In the genomic region with DNA sequence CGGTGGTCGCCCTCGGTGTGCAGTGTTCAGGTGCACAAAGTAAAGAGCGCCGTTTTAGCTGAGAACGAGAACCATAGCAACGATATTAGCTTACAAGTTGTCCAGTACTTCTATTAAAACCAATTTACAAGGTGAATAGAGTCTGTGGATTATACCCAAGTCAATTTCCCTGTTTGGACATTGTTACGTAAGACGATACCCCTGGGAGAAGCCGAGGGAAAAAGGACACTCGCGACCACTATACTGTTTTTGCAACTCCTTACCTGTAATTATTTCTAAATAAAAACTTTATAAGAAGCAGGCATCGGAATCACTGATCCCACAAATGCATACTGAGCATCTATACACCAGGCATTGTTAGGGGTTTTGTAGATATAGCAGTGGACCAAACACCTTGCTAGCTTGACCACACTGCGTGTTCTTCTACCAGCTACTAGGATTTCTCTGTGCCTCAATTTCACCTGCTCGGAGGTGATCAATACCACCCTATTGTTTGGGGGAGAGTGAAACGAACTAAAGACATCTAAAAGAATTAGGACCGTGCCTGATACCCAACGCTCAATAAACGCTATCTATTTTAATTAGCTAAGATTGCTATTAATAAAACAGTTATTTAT, we compare ENCODE assay signal across 1 cellular context.
A peak's percentile ranks its signal among the peaks of the same experiment; 100 is the strongest.
TF ChIP-seq lines count a peak whose summit lies in the region.

No MANE protein-coding gene starts in this region.

TF ChIP-seq in GM12878, 131 proteins besides CTCF, POLR2A, EP300 and RAD21:
- TF ChIP-seq CHD2 (IDR thresholded peaks at IDR 0.05; ENCODE audit: borderline replicate concordance, low read depth, low read length) = no peak
- TF ChIP-seq IRF4 (IDR thresholded peaks at IDR 0.05; ENCODE audit: low read depth, low read length) = no peak
- TF ChIP-seq, protein P1, sequence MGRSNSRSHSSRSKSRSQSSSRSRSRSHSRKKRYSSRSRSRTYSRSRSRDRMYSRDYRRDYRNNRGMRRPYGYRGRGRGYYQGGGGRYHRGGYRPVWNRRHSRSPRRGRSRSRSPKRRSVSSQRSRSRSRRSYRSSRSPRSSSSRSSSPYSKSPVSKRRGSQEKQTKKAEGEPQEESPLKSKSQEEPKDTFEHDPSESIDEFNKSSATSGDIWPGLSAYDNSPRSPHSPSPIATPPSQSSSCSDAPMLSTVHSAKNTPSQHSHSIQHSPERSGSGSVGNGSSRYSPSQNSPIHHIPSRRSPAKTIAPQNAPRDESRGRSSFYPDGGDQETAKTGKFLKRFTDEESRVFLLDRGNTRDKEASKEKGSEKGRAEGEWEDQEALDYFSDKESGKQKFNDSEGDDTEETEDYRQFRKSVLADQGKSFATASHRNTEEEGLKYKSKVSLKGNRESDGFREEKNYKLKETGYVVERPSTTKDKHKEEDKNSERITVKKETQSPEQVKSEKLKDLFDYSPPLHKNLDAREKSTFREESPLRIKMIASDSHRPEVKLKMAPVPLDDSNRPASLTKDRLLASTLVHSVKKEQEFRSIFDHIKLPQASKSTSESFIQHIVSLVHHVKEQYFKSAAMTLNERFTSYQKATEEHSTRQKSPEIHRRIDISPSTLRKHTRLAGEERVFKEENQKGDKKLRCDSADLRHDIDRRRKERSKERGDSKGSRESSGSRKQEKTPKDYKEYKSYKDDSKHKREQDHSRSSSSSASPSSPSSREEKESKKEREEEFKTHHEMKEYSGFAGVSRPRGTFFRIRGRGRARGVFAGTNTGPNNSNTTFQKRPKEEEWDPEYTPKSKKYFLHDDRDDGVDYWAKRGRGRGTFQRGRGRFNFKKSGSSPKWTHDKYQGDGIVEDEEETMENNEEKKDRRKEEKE (IDR thresholded peaks at IDR 0.05) = no peak
- TF ChIP-seq RFX5 (IDR thresholded peaks at IDR 0.05; ENCODE audit: low read depth, low read length) = no peak
- TF ChIP-seq, protein P2, sequence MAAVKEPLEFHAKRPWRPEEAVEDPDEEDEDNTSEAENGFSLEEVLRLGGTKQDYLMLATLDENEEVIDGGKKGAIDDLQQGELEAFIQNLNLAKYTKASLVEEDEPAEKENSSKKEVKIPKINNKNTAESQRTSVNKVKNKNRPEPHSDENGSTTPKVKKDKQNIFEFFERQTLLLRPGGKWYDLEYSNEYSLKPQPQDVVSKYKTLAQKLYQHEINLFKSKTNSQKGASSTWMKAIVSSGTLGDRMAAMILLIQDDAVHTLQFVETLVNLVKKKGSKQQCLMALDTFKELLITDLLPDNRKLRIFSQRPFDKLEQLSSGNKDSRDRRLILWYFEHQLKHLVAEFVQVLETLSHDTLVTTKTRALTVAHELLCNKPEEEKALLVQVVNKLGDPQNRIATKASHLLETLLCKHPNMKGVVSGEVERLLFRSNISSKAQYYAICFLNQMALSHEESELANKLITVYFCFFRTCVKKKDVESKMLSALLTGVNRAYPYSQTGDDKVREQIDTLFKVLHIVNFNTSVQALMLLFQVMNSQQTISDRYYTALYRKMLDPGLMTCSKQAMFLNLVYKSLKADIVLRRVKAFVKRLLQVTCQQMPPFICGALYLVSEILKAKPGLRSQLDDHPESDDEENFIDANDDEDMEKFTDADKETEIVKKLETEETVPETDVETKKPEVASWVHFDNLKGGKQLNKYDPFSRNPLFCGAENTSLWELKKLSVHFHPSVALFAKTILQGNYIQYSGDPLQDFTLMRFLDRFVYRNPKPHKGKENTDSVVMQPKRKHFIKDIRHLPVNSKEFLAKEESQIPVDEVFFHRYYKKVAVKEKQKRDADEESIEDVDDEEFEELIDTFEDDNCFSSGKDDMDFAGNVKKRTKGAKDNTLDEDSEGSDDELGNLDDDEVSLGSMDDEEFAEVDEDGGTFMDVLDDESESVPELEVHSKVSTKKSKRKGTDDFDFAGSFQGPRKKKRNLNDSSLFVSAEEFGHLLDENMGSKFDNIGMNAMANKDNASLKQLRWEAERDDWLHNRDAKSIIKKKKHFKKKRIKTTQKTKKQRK (IDR thresholded peaks at IDR 0.05; ENCODE audit: low read depth, low read length) = no peak
- TF ChIP-seq MTA3 (IDR thresholded peaks at IDR 0.05; ENCODE audit: borderline replicate concordance, low read length) = 0 out of 2 replicates have a peak, but pooled peaks have one; percentile 34
- no peak for TF ChIP-seq RUNX3 (IDR thresholded peaks at IDR 0.05; ENCODE audit: low read length)
- TF ChIP-seq, protein P3, sequence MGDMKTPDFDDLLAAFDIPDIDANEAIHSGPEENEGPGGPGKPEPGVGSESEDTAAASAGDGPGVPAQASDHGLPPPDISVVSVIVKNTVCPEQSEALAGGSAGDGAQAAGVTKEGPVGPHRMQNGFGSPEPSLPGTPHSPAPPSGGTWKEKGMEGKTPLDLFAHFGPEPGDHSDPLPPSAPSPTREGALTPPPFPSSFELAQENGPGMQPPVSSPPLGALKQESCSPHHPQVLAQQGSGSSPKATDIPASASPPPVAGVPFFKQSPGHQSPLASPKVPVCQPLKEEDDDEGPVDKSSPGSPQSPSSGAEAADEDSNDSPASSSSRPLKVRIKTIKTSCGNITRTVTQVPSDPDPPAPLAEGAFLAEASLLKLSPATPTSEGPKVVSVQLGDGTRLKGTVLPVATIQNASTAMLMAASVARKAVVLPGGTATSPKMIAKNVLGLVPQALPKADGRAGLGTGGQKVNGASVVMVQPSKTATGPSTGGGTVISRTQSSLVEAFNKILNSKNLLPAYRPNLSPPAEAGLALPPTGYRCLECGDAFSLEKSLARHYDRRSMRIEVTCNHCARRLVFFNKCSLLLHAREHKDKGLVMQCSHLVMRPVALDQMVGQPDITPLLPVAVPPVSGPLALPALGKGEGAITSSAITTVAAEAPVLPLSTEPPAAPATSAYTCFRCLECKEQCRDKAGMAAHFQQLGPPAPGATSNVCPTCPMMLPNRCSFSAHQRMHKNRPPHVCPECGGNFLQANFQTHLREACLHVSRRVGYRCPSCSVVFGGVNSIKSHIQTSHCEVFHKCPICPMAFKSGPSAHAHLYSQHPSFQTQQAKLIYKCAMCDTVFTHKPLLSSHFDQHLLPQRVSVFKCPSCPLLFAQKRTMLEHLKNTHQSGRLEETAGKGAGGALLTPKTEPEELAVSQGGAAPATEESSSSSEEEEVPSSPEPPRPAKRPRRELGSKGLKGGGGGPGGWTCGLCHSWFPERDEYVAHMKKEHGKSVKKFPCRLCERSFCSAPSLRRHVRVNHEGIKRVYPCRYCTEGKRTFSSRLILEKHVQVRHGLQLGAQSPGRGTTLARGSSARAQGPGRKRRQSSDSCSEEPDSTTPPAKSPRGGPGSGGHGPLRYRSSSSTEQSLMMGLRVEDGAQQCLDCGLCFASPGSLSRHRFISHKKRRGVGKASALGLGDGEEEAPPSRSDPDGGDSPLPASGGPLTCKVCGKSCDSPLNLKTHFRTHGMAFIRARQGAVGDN (IDR thresholded peaks at IDR 0.05) = no peak
- no peak for TF ChIP-seq BACH1 (IDR thresholded peaks at IDR 0.05; ENCODE audit: borderline replicate concordance)
- no peak for TF ChIP-seq SREBF1 (IDR thresholded peaks at IDR 0.05; ENCODE audit: low read length)
- no peak for TF ChIP-seq HDAC2 (IDR thresholded peaks at IDR 0.05)
- TF ChIP-seq, protein P4, sequence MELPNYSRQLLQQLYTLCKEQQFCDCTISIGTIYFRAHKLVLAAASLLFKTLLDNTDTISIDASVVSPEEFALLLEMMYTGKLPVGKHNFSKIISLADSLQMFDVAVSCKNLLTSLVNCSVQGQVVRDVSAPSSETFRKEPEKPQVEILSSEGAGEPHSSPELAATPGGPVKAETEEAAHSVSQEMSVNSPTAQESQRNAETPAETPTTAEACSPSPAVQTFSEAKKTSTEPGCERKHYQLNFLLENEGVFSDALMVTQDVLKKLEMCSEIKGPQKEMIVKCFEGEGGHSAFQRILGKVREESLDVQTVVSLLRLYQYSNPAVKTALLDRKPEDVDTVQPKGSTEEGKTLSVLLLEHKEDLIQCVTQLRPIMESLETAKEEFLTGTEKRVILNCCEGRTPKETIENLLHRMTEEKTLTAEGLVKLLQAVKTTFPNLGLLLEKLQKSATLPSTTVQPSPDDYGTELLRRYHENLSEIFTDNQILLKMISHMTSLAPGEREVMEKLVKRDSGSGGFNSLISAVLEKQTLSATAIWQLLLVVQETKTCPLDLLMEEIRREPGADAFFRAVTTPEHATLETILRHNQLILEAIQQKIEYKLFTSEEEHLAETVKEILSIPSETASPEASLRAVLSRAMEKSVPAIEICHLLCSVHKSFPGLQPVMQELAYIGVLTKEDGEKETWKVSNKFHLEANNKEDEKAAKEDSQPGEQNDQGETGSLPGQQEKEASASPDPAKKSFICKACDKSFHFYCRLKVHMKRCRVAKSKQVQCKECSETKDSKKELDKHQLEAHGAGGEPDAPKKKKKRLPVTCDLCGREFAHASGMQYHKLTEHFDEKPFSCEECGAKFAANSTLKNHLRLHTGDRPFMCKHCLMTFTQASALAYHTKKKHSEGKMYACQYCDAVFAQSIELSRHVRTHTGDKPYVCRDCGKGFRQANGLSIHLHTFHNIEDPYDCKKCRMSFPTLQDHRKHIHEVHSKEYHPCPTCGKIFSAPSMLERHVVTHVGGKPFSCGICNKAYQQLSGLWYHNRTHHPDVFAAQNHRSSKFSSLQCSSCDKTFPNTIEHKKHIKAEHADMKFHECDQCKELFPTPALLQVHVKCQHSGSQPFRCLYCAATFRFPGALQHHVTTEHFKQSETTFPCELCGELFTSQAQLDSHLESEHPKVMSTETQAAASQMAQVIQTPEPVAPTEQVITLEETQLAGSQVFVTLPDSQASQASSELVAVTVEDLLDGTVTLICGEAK (IDR thresholded peaks at IDR 0.05; ENCODE audit: borderline replicate concordance) = peak; percentile 77
- peak; percentile 9 for TF ChIP-seq SMAD1 (IDR thresholded peaks at IDR 0.05; ENCODE audit: low read depth, partially characterized antibody)
- TF ChIP-seq, protein P5, sequence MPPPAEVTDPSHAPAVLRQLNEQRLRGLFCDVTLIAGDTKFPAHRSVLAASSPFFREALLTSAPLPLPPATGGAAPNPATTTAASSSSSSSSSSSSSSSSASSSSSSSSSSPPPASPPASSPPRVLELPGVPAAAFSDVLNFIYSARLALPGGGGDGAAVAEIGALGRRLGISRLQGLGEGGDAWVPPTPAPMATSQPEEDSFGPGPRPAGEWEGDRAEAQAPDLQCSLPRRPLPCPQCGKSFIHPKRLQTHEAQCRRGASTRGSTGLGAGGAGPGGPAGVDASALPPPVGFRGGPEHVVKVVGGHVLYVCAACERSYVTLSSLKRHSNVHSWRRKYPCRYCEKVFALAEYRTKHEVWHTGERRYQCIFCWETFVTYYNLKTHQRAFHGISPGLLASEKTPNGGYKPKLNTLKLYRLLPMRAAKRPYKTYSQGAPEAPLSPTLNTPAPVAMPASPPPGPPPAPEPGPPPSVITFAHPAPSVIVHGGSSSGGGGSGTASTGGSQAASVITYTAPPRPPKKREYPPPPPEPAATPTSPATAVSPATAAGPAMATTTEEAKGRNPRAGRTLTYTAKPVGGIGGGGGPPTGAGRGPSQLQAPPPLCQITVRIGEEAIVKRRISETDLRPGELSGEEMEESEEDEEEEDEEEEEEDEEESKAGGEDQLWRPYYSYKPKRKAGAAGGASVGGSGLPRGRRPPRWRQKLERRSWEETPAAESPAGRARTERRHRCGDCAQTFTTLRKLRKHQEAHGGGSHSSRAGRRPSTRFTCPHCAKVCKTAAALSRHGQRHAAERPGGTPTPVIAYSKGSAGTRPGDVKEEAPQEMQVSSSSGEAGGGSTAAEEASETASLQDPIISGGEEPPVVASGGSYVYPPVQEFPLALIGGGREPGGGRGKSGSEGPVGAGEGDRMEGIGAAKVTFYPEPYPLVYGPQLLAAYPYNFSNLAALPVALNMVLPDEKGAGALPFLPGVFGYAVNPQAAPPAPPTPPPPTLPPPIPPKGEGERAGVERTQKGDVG (CRISPR knock-in tag; IDR thresholded peaks at IDR 0.05) = no peak
- no peak for TF ChIP-seq FOXM1 (IDR thresholded peaks at IDR 0.05; ENCODE audit: low read depth, low read length)
- no peak for TF ChIP-seq STAT1 (conservative IDR thresholded peaks at IDR 0.05)
- TF ChIP-seq STAT3 (IDR thresholded peaks at IDR 0.05; ENCODE audit: low read depth, low read length) = no peak
- TF ChIP-seq, protein P6, sequence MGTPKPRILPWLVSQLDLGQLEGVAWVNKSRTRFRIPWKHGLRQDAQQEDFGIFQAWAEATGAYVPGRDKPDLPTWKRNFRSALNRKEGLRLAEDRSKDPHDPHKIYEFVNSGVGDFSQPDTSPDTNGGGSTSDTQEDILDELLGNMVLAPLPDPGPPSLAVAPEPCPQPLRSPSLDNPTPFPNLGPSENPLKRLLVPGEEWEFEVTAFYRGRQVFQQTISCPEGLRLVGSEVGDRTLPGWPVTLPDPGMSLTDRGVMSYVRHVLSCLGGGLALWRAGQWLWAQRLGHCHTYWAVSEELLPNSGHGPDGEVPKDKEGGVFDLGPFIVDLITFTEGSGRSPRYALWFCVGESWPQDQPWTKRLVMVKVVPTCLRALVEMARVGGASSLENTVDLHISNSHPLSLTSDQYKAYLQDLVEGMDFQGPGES (IDR thresholded peaks at IDR 0.05) = no peak
- TF ChIP-seq RBBP5 (conservative IDR thresholded peaks at IDR 0.05) = no peak
- TF ChIP-seq, protein P7, sequence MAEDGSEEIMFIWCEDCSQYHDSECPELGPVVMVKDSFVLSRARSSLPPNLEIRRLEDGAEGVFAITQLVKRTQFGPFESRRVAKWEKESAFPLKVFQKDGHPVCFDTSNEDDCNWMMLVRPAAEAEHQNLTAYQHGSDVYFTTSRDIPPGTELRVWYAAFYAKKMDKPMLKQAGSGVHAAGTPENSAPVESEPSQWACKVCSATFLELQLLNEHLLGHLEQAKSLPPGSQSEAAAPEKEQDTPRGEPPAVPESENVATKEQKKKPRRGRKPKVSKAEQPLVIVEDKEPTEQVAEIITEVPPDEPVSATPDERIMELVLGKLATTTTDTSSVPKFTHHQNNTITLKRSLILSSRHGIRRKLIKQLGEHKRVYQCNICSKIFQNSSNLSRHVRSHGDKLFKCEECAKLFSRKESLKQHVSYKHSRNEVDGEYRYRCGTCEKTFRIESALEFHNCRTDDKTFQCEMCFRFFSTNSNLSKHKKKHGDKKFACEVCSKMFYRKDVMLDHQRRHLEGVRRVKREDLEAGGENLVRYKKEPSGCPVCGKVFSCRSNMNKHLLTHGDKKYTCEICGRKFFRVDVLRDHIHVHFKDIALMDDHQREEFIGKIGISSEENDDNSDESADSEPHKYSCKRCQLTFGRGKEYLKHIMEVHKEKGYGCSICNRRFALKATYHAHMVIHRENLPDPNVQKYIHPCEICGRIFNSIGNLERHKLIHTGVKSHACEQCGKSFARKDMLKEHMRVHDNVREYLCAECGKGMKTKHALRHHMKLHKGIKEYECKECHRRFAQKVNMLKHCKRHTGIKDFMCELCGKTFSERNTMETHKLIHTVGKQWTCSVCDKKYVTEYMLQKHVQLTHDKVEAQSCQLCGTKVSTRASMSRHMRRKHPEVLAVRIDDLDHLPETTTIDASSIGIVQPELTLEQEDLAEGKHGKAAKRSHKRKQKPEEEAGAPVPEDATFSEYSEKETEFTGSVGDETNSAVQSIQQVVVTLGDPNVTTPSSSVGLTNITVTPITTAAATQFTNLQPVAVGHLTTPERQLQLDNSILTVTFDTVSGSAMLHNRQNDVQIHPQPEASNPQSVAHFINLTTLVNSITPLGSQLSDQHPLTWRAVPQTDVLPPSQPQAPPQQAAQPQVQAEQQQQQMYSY (CRISPR knock-in tag; IDR thresholded peaks at IDR 0.05) = no peak
- TF ChIP-seq SIN3A (IDR thresholded peaks at IDR 0.05; ENCODE audit: low read depth, low read length) = no peak
- TF ChIP-seq POLR2AphosphoS2 (IDR thresholded peaks at IDR 0.05; ENCODE audit: low read depth, low read length) = no peak
